ENCODE assay signal across 8 cellular contexts in genomic region chr2:54503192-54503591, GRCh38. TPM values are rescaled to one million over a fixed set of nuclear protein-coding genes. Genes with fewer than 3 reads are reported as not detected.
DNase-seq lines count a peak whose midpoint lies in the region; ATAC-seq and TF ChIP-seq lines count a peak whose summit lies in the region.

No MANE protein-coding gene starts in this region.

- no peak overlapping the region for H3K18ac ChIP-seq in mesenchymal stem cell (ENCODE audit: low read depth in 1 of 2, low read length in 2 of 2)

- no peak overlapping the region for H3K4me3 ChIP-seq in testis
- H3K4me3 ChIP-seq in mesenchymal stem cell (ENCODE audit: insufficient read depth in 1 of 2, low read depth in 1 of 2, low read length in 2 of 2), result no peak overlapping the region

- no peak overlapping the region for H2AFZ ChIP-seq in mesenchymal stem cell (ENCODE audit: low read depth, low read length)

- intact Hi-C loops in testis (cut with DNase I; ENCODE audit: low total_unique reads), result no loop called here

- no peak overlapping the region for H3K4ac ChIP-seq in mesenchymal stem cell (ENCODE audit: low read depth in 1 of 2, low read length in 2 of 2)

- no peak overlapping the region for H3K14ac ChIP-seq in mesenchymal stem cell (ENCODE audit: low read length in 2 of 2)

- DNase-seq in stimulated activated naive CD4-positive, alpha-beta T cell treated with Interleukin-2 at 50 U/mL for 16 hours (lab: John Stamatoyannopoulos, UW), result peak; percentile 7
- no peak for DNase-seq in stimulated activated naive CD4-positive, alpha-beta T cell (lab: John Stamatoyannopoulos, UW)
- DNase-seq in LHCN-M2 (ENCODE audit: low read depth) (peak; percentile 47), iPS DF 4.7 (ENCODE audit: extremely low read depth, low spot score) (peak; percentile 62), testis (peak; percentile 46), mesenchymal stem cell (no peak)
- peak; percentile 26 for DNase-seq in activated CD8-positive, alpha-beta memory T cell treated with anti-CD3 and anti-CD28 coated beads, Interleukin-2, amount 50 U/mL, for 4 hours

- H3K79me1 ChIP-seq in mesenchymal stem cell (replicated peaks; ENCODE audit: low read length, poor library complexity, severe bottlenecking), result peaks cover 20% of the 10 kb centered on the region

- ATAC-seq in GM21515 (IDR thresholded peaks at IDR 0.05; ENCODE audit: unreplicated experiment), result no peak

- H3K4me2 ChIP-seq in mesenchymal stem cell (ENCODE audit: low read length, poor library complexity, severe bottlenecking), result no peak overlapping the region

- no peak overlapping the region for H4K8ac ChIP-seq in mesenchymal stem cell (ENCODE audit: low read length)

- H3K23ac ChIP-seq in mesenchymal stem cell (ENCODE audit: low read length in 2 of 2), result no peak overlapping the region

- H4K91ac ChIP-seq in mesenchymal stem cell (ENCODE audit: low read length), result no peak overlapping the region

- H2BK15ac ChIP-seq in mesenchymal stem cell (ENCODE audit: low read depth, poor library complexity, severe bottlenecking), result no peak overlapping the region

- H2BK120ac ChIP-seq in mesenchymal stem cell (ENCODE audit: low read depth, low read length), result no peak overlapping the region

- H3K36me3 ChIP-seq in testis (ENCODE audit: low read depth, missing control alignments) (no peaks in the 10 kb centered on the region), mesenchymal stem cell (ENCODE audit: control insufficient read depth in 1 of 2, insufficient read depth in 2 of 2, low read depth in 1 of 2, low read length in 2 of 2) (no peaks in the 10 kb centered on the region)

- H3K27me3 ChIP-seq in testis (no peaks in the 10 kb centered on the region), mesenchymal stem cell (ENCODE audit: control insufficient read depth in 1 of 2, insufficient read depth in 1 of 2, low read length in 2 of 2) (no peaks in the 10 kb centered on the region)

- H2AK5ac ChIP-seq in mesenchymal stem cell (ENCODE audit: low read length, severe bottlenecking), result no peak overlapping the region

- 63 to 75% methylated on average over 3 of the region's 3 CpGs for WGBS in testis, 2 donors
- WGBS in mesenchymal stem cell, result 64% methylated on average over 3 of the region's 3 CpGs

- no peak overlapping the region for H3K9ac ChIP-seq in mesenchymal stem cell (ENCODE audit: low read length)

- H2BK5ac ChIP-seq in mesenchymal stem cell (ENCODE audit: low read depth, low read length, poor library complexity, severe bottlenecking), result no peak overlapping the region

- no peaks in the 10 kb centered on the region for H3K9me3 ChIP-seq in testis
- H3K9me3 ChIP-seq in mesenchymal stem cell (ENCODE audit: control insufficient read depth, low read length), result no peaks in the 10 kb centered on the region

- H3K4me1 ChIP-seq in testis (peaks cover 47% of the 10 kb centered on the region), mesenchymal stem cell (ENCODE audit: control insufficient read depth, insufficient read depth, low read depth, low read length) (peaks cover 7% of the 10 kb centered on the region)

- TF ChIP-seq POLR2A in testis (IDR thresholded peaks at IDR 0.05), result no peak

- H2BK12ac ChIP-seq in mesenchymal stem cell (ENCODE audit: low read length in 2 of 2), result no peak overlapping the region

- H3K27ac ChIP-seq in testis (no peak overlapping the region), mesenchymal stem cell (ENCODE audit: low read length, poor library complexity, severe bottlenecking) (no peak overlapping the region)

- peak; percentile 17 to 31 (median 24) for TF ChIP-seq CTCF in testis (IDR thresholded peaks at IDR 0.05)

RNA-seq across cellular contexts. Expression of gene SPTBN1, which starts 47.1 kb away (rescaled TPM):
- 137 and 169 TPM in 2 replicates for total RNA-seq in LHCN-M2 (2014; rRNA removed)
- polyA plus RNA-seq in LHCN-M2 (2012), result 114 TPM
- total RNA-seq in testis, result 100 to 1,000 TPM; 278 to 366 TPM
- 143 TPM for polyA plus RNA-seq in testis (ENCODE audit: insufficient read depth, low read depth, low replicate concordance)
- polyA plus RNA-seq in mesenchymal stem cell (2013, experiment 1 of 2), result 97.4 TPM
- polyA plus RNA-seq in mesenchymal stem cell (2013, experiment 2 of 2), result 89.2 TPM

Comparison
In these comparisons a context has a peak if more than half of its experiments do, and no peak if none do; other contexts are left out.
1. DNase-seq: peak in stimulated activated naive CD4-positive, alpha-beta T cell treated with Interleukin-2 at 50 U/mL for 16 hours (single experiment), LHCN-M2 (single experiment), activated CD8-positive, alpha-beta memory T cell treated with anti-CD3 and anti-CD28 coated beads, Interleukin-2, amount 50 U/mL, for 4 hours (single experiment), iPS DF 4.7 (single experiment) and testis (single experiment); none in stimulated activated naive CD4-positive, alpha-beta T cell (0 of 6) and mesenchymal stem cell (single experiment).